In genomic region chr17:4938670-4939553, GRCh38 we compare ENCODE assay signal across 7 cellular contexts. TPM values are rescaled to one million over a fixed set of nuclear protein-coding genes. Genes with fewer than 3 reads are reported as not detected.
DNase-seq lines count a peak whose midpoint lies in the region; ATAC-seq and TF ChIP-seq lines count a peak whose summit lies in the region.
"Had no signal": no experiment of that assay in that cellular context is flagged by ENCODE, and none has a peak within 500 bp of the region (broad histone marks: within the 10 kb centered on the region; RNA-seq: fewer than 3 reads in every experiment).

No MANE protein-coding gene starts in this region.

- peak in 1 of 2 donors; percentile 53 for DNase-seq in left lung
- no peak for DNase-seq in omental fat pad (ENCODE audit: low spot score)
- DNase-seq in NCI-H1048 (lab: John Stamatoyannopoulos, UW): no peak
- DNase-seq in NCI-H1694 treated with DMSO at 0.1 percent for 48 hours (lab: John Stamatoyannopoulos, UW): no peak

- peak overlapping the region; percentile 92 for H3K27ac ChIP-seq in DOHH2 (ENCODE audit: low read depth, low read length)
- H3K27ac ChIP-seq in left lung: peak overlapping the region; percentile 96 to 97

- peaks cover 80% of the 10 kb centered on the region for H3K36me3 ChIP-seq in DOHH2 (ENCODE audit: control insufficient read depth, low read length)
- peaks cover 0 to 44% of the 10 kb centered on the region in 2 donors for H3K36me3 ChIP-seq in left lung

- H3K9me3 ChIP-seq in DOHH2 (ENCODE audit: control insufficient read depth, insufficient read depth, low read length) (no peaks in the 10 kb centered on the region), left lung (no peaks in the 10 kb centered on the region)

- H3K9me2 ChIP-seq in DOHH2 (replicated peaks; ENCODE audit: control insufficient read depth, low read length): no peaks in the 10 kb centered on the region

- peak overlapping the region; percentile 94 for H3K4me2 ChIP-seq in DOHH2 (ENCODE audit: low read length)

- ATAC-seq in left lung (no peak), omental fat pad (ENCODE audit: low FRiP score) (no peak)

- H3K79me2 ChIP-seq in DOHH2 (ENCODE audit: control insufficient read depth, low read length): peaks cover 57% of the 10 kb centered on the region

- H3K4me1 ChIP-seq in DOHH2 (ENCODE audit: control insufficient read depth, low read length) (peaks cover 51% of the 10 kb centered on the region), left lung (peaks cover 24 to 55% of the 10 kb centered on the region in 2 donors)

- H4K20me1 ChIP-seq in DOHH2 (ENCODE audit: control insufficient read depth, insufficient read depth, low read depth, low read length): no peaks in the 10 kb centered on the region; the same call in 1 of the 2 replicates

- intact Hi-C loops in left lung (cut with DNase I): no loop called here

- H3K27me3 ChIP-seq in DOHH2 (ENCODE audit: control insufficient read depth, low read length): no peaks in the 10 kb centered on the region
- H3K27me3 ChIP-seq in left lung: no peaks in the 10 kb centered on the region

- H3K4me3 ChIP-seq in DOHH2 (ENCODE audit: low read length): peak overlapping the region; percentile 90
- peak overlapping the region; percentile 93 for H3K4me3 ChIP-seq in WI38 (ENCODE audit: low read depth, low read length)
- H3K4me3 ChIP-seq in left lung: peak overlapping the region; percentile 77 to 93

- peaks cover 29% of the 10 kb centered on the region for H3F3A ChIP-seq in DOHH2 (ENCODE audit: control insufficient read depth, insufficient read depth)

- TF ChIP-seq CTCF in DOHH2 (IDR thresholded peaks at IDR 0.05; ENCODE audit: low read depth, low read length, poor library complexity, severe bottlenecking) (peak; percentile 15), WI38 (IDR thresholded peaks at IDR 0.05; ENCODE audit: low read depth, low read length) (no peak), left lung (IDR thresholded peaks at IDR 0.05) (no peak), omental fat pad (IDR thresholded peaks at IDR 0.05) (no peak)

RNA-seq across cellular contexts. Expression of gene SLC25A11, which starts 0.9 kb away (rescaled TPM):
- 10 to 100 TPM; 58.6 to 70.5 TPM for total RNA-seq in left lung
- total RNA-seq in omental fat pad: 10 to 100 TPM; 38.9 to 74.2 (median 47.1) TPM

RNA-seq across cellular contexts. Expression of gene RNF167, which starts 1.2 kb away (rescaled TPM):
- 100 to 1,000 TPM; 102 to 108 TPM for total RNA-seq in left lung
- total RNA-seq in omental fat pad: 10 to 100 TPM; 24.5 to 34.4 (median 32.0) TPM

RNA-seq across cellular contexts. Expression of gene GP1BA, which starts 6.8 kb away (rescaled TPM):
- total RNA-seq in left lung (under 1 TPM; 0.31 to 0.96 TPM), omental fat pad (not detected)
- total RNA-seq: RPMI7951 had no signal

RNA-seq across cellular contexts. Expression of gene PFN1, which starts 9.4 kb away (rescaled TPM):
- 100 to 1,000 TPM; 619 to 987 TPM for total RNA-seq in left lung
- 100 to 1,000 TPM; 444 to 699 (median 616) TPM for total RNA-seq in omental fat pad

RNA-seq across cellular contexts. Expression of gene ENO3, which starts 12.0 kb away (rescaled TPM):
- total RNA-seq in left lung (10 to 100 TPM; 15.0 to 15.9 TPM), omental fat pad (1 to 10 TPM; 2.8 to 5.3 (median 3.3) TPM)
